In genomic region chr9:37423508-37423907, GRCh38 we compare ENCODE assay signal across 9 cellular contexts. TPM values are rescaled to one million over a fixed set of nuclear protein-coding genes. Genes with fewer than 3 reads are reported as not detected.
DNase-seq lines count a peak whose midpoint lies in the region; ATAC-seq, FAIRE-seq and TF ChIP-seq lines count a peak whose summit lies in the region.
"Had no signal": no experiment of that assay in that cellular context is flagged by ENCODE, and none has a peak within 500 bp of the region (broad histone marks: within the 10 kb centered on the region; RNA-seq: fewer than 3 reads in every experiment).

No MANE protein-coding gene starts in this region.

- TF ChIP-seq CTCF in kidney (IDR thresholded peaks at IDR 0.05; ENCODE audit: borderline replicate concordance, extremely low read depth, insufficient read depth) (no peak), thyroid gland (IDR thresholded peaks at IDR 0.05) (no peak)

- peaks cover 18% of the 10 kb centered on the region for H3K4me1 Mint-ChIP-seq in activated CD4-positive, alpha-beta T cell treated with anti-CD3 and anti-CD28 coated beads, Interleukin-2, amount 10 ng/mL, durations not matched to agents 24 days and 14 days

- TF ChIP-seq POLR2A in thyroid gland (IDR thresholded peaks at IDR 0.05), result no peak

- FAIRE-seq in kidney (lab: Jason Lieb, UNC), result no peak

- H3K9me3 ChIP-seq in kidney (ENCODE audit: control insufficient read depth in 1 of 2, low read length in 2 of 2) (no peaks in the 10 kb centered on the region), thyroid gland (no peaks in the 10 kb centered on the region)
- no peaks in the 10 kb centered on the region for H3K9me3 ChIP-seq in effector memory CD4-positive, alpha-beta T cell (ENCODE audit: control insufficient read depth, low read length)

- H3K9me3 Mint-ChIP-seq in activated CD4-positive, alpha-beta T cell treated with anti-CD3 and anti-CD28 coated beads, Interleukin-2, amount 10 ng/mL, durations not matched to agents 24 days and 14 days, result no peaks in the 10 kb centered on the region
- no peaks in the 10 kb centered on the region for H3K9me3 Mint-ChIP-seq in activated naive CD4-positive, alpha-beta T cell treated with anti-CD3 and anti-CD28 coated beads, Interleukin-2, amount 50 U/mL, for 72 hours

- H3K9ac ChIP-seq in kidney (ENCODE audit: low read length in 2 of 2), result peak overlapping the region; percentile 6 to 65

- no peaks in the 10 kb centered on the region for H3K27me3 ChIP-seq in effector memory CD4-positive, alpha-beta T cell (replicated peaks; ENCODE audit: control insufficient read depth, insufficient read depth, low read length, poor library complexity, severe bottlenecking)
- H3K27me3 ChIP-seq in thyroid gland, result no peaks in the 10 kb centered on the region

- H3K27ac Mint-ChIP-seq in activated CD4-positive, alpha-beta T cell treated with anti-CD3 and anti-CD28 coated beads, Interleukin-2, amount 10 ng/mL, durations not matched to agents 24 days and 14 days, result peak overlapping the region; percentile 97
- H3K27ac Mint-ChIP-seq in activated naive CD4-positive, alpha-beta T cell treated with anti-CD3 and anti-CD28 coated beads, Interleukin-2, amount 50 U/mL, for 72 hours, result peak overlapping the region; percentile 92 to 97

- no peak for ATAC-seq in activated naive CD4-positive, alpha-beta T cell treated with anti-CD3 and anti-CD28 coated beads, Interleukin-2, amount 50 U/mL, for 72 hours

- WGBS in thyroid gland, 2 donors, result 63 to 74% methylated on average over 2 of the region's 2 CpGs

- H3K36me3 ChIP-seq in kidney (ENCODE audit: control insufficient read depth in 1 of 2, insufficient read depth in 2 of 2, low read length in 2 of 2) (peaks cover 10 to 24% of the 10 kb centered on the region in 2 donors), thyroid gland (peaks cover under 1 to 17% of the 10 kb centered on the region in 2 donors)
- H3K36me3 ChIP-seq in effector memory CD4-positive, alpha-beta T cell (ENCODE audit: control insufficient read depth, insufficient read depth, low read length), result peaks cover 14% of the 10 kb centered on the region

- H3K27me3 Mint-ChIP-seq in activated CD4-positive, alpha-beta T cell treated with anti-CD3 and anti-CD28 coated beads, Interleukin-2, amount 10 ng/mL, durations not matched to agents 24 days and 14 days, result no peaks in the 10 kb centered on the region

- peaks cover 23% of the 10 kb centered on the region for H3K36me3 Mint-ChIP-seq in activated CD4-positive, alpha-beta T cell treated with anti-CD3 and anti-CD28 coated beads, Interleukin-2, amount 10 ng/mL, durations not matched to agents 24 days and 14 days (ENCODE audit: low read depth)
- peaks cover 12 to 17% of the 10 kb centered on the region in 2 donors for H3K36me3 Mint-ChIP-seq in activated naive CD4-positive, alpha-beta T cell treated with anti-CD3 and anti-CD28 coated beads, Interleukin-2, amount 50 U/mL, for 72 hours

- H3K4me3 ChIP-seq in kidney (ENCODE audit: low read length in 2 of 2) (peak overlapping the region; percentile 86 to 91), thyroid gland (replicated peaks in 1 of 3) (peak overlapping the region in 1 of 3 donors; percentile 83)
- no peak overlapping the region for H3K4me3 ChIP-seq in effector memory CD4-positive, alpha-beta T cell (ENCODE audit: insufficient read depth, low read depth, low read length, poor library complexity, severe bottlenecking)

- peak overlapping the region; percentile 96 for H3K4me3 Mint-ChIP-seq in activated CD4-positive, alpha-beta T cell treated with anti-CD3 and anti-CD28 coated beads, Interleukin-2, amount 10 ng/mL, durations not matched to agents 24 days and 14 days

- H3K4me1 ChIP-seq in kidney (ENCODE audit: control insufficient read depth in 1 of 2, insufficient read depth in 1 of 2, low read depth in 1 of 2, low read length in 2 of 2) (peaks cover 6 to 37% of the 10 kb centered on the region in 2 donors), thyroid gland (peaks cover 16 to 27% of the 10 kb centered on the region in 2 donors)
- H3K4me1 ChIP-seq in effector memory CD4-positive, alpha-beta T cell (ENCODE audit: control insufficient read depth, insufficient read depth, low read length, poor library complexity, severe bottlenecking), result peaks cover 6% of the 10 kb centered on the region

- peak overlapping the region; percentile 32 to 43 for H3K27ac ChIP-seq in kidney (ENCODE audit: low read depth in 2 of 2, low read length in 2 of 2)
- peak overlapping the region; percentile 29 for H3K27ac ChIP-seq in substantia nigra (ENCODE audit: low read depth, low read length, poor library complexity, severe bottlenecking)
- no peak overlapping the region for H3K27ac ChIP-seq in effector memory CD4-positive, alpha-beta T cell (ENCODE audit: insufficient read depth, low read length, poor library complexity, severe bottlenecking)
- H3K27ac ChIP-seq in thyroid gland, result peak overlapping the region in 1 of 3 donors; percentile 79

- DNase-seq in activated CD4-positive, alpha-beta T cell treated with anti-CD3 and anti-CD28 coated beads, Interleukin-2, amount 10 ng/mL, durations not matched to agents 24 days and 14 days, result no peak
- DNase-seq in activated CD4-positive, alpha-beta T cell treated with anti-CD3 and anti-CD28 coated beads for 1 hour, result no peak
- no peak for DNase-seq in activated naive CD4-positive, alpha-beta T cell treated with anti-CD3 and anti-CD28 coated beads, Interleukin-2, amount 50 U/mL, for 72 hours (ENCODE audit: low spot score in 2 of 2)
- DNase-seq in kidney (no peak), substantia nigra (lab: John Stamatoyannopoulos, UW) (no peak), thyroid gland (no peak), COLO829 (ENCODE audit: low spot score) (no peak)
- no peak for DNase-seq in effector memory CD4-positive, alpha-beta T cell
- DNase-seq: C1 segment of cervical spinal cord had no signal

- intact Hi-C loops in activated CD4-positive, alpha-beta T cell treated with anti-CD3 and anti-CD28 coated beads, Interleukin-2, amount 10 ng/mL, durations not matched to agents 24 days and 14 days (cut with micrococcal nuclease), result loop anchor here (2.0 to 5.0 kb wide), 2 partner anchors 61 to 169 kb away; partner anchors contain the start of genes POLR1E and TOMM5
- intact Hi-C loops in kidney (cut with DNase I) (no loop called here), thyroid gland (cut with DNase I) (loop anchor here (5.0 kb wide), 1 partner anchor 39 kb away; no protein-coding TSS in a partner anchor)

RNA-seq across cellular contexts. Expression of gene GRHPR, which starts 1.0 kb away (rescaled TPM):
- total RNA-seq in activated CD4-positive, alpha-beta T cell treated with anti-CD3 and anti-CD28 coated beads, Interleukin-2, amount 10 ng/mL, durations not matched to agents 24 days and 14 days, result 72.5 and 76.5 TPM in 2 replicates
- total RNA-seq in activated naive CD4-positive, alpha-beta T cell treated with anti-CD3 and anti-CD28 coated beads, Interleukin-2, amount 50 U/mL, for 72 hours, result 10 to 100 TPM; 65.6 to 80.2 TPM
- 101 TPM for total RNA-seq in kidney
- polyA plus RNA-seq in kidney (ENCODE audit: insufficient read depth, low read depth, low replicate concordance), result 257 TPM
- total RNA-seq in thyroid gland, result 100 to 1,000 TPM in 2 of 4 donors, 10 to 100 TPM in 2; 79.5 to 157 (median 126) TPM

RNA-seq across cellular contexts. Expression of gene ZBTB5, which starts 41.7 kb away (rescaled TPM):
- total RNA-seq in activated CD4-positive, alpha-beta T cell treated with anti-CD3 and anti-CD28 coated beads, Interleukin-2, amount 10 ng/mL, durations not matched to agents 24 days and 14 days, result 9.2 and 9.5 TPM in 2 replicates
- total RNA-seq in activated naive CD4-positive, alpha-beta T cell treated with anti-CD3 and anti-CD28 coated beads, Interleukin-2, amount 50 U/mL, for 72 hours, result 10 to 100 TPM; 10.6 to 25.6 TPM
- total RNA-seq in kidney (14.1 TPM), thyroid gland (10 to 100 TPM; 19.2 to 26.8 (median 22.3) TPM)
- 6.1 TPM for polyA plus RNA-seq in kidney (ENCODE audit: insufficient read depth, low read depth, low replicate concordance)
